In genomic region chr1:166848193-166848592, GRCh38 we compare ENCODE assay signal across 1 cellular context.
TF ChIP-seq lines count a peak whose summit lies in the region.

No MANE protein-coding gene starts in this region.

TF ChIP-seq in IMR-90, 13 proteins besides CTCF, POLR2A, EP300 and RAD21:
- no peak for TF ChIP-seq BHLHE40 (IDR thresholded peaks at IDR 0.05; ENCODE audit: low read depth, low read length)
- no peak for TF ChIP-seq MAZ (IDR thresholded peaks at IDR 0.05; ENCODE audit: borderline replicate concordance, low read depth, low read length)
- TF ChIP-seq FOS (IDR thresholded peaks at IDR 0.05; ENCODE audit: low read depth, low read length): no peak
